In the genomic region with DNA sequence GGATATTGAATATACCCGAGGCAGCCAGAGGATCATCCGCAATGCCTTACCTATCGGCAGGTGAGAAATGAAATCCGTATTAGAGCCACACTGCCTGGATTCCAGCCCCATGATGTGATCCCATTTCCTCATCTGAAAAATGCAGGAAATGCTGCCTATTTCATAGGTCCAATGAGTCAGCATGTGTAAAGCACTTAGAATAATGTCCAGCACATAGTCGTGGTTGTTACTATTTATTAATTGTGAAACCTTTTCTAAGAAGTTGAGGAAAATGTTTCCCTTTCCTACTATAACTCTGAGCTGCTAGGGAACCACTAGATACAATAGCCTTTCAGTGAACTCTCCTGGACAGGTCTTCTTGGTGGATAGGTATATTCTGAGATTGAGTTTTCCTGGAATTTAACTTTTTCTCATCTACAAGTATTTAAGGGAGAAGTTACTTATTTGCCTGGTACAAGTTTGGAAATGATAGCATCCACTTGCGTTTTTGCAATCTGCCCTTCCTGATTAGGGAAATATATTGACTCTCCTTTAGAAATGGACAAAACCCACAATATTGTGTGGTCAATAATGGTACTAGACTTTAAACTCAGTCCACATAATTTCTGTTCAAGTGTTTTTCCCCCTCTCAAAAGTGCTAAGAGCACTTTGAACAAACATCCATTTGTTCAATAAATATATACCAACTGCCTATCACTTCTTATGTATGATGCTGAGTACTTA, we compare ENCODE assay signal across 11 cellular contexts. TPM values are rescaled to one million over a fixed set of nuclear protein-coding genes. Genes with fewer than 3 reads are reported as not detected.
DNase-seq lines count a peak whose midpoint lies in the region; ATAC-seq and TF ChIP-seq lines count a peak whose summit lies in the region.
"Had no signal": no experiment of that assay in that cellular context is flagged by ENCODE, and none has a peak within 500 bp of the region (broad histone marks: within the 10 kb centered on the region; RNA-seq: fewer than 3 reads in every experiment).

No MANE protein-coding gene starts in this region.

- intact Hi-C loops in heart left ventricle (cut with DNase I) = no loop called here

- ATAC-seq in foreskin keratinocyte (peak; percentile 100), upper lobe of left lung (ENCODE audit: low FRiP score in 2 of 2) (peak in 1 of 2 donors; percentile 72), heart left ventricle (no peak)
- ATAC-seq in stimulated activated memory B cell treated with anti-CD40 and anti-IgM and Interleukin-4, amounts not matched to agents 10 μg/mL and 1 μg/mL and 100 μg/mL, for 72 hours = no peak
- ATAC-seq: psoas muscle had no signal

- peaks cover 70% of the 10 kb centered on the region for H3K36me3 Mint-ChIP-seq in stimulated activated memory B cell treated with anti-CD40 and anti-IgM and Interleukin-4, amounts not matched to agents 10 μg/mL and 1 μg/mL and 100 μg/mL, for 72 hours

- peak in 1 of 4 donors; percentile 3 for TF ChIP-seq EP300 in upper lobe of left lung (IDR thresholded peaks at IDR 0.05)

- no peaks in the 10 kb centered on the region for H3K4me1 Mint-ChIP-seq in stimulated activated memory B cell treated with anti-CD40 and anti-IgM and Interleukin-4, amounts not matched to agents 10 μg/mL and 1 μg/mL and 100 μg/mL, for 72 hours

- H3K9me3 ChIP-seq in upper lobe of left lung (no peaks in the 10 kb centered on the region), heart left ventricle (peaks cover 0 to 7% (median 0%) of the 10 kb centered on the region in 12 donors)
- H3K9me3 ChIP-seq: psoas muscle, tibial artery had no signal

- H3K27ac Mint-ChIP-seq in stimulated activated memory B cell treated with anti-CD40 and anti-IgM and Interleukin-4, amounts not matched to agents 10 μg/mL and 1 μg/mL and 100 μg/mL, for 72 hours = no peak overlapping the region

- H3K4me1 ChIP-seq in foreskin keratinocyte = peaks cover 12% of the 10 kb centered on the region
- no peaks in the 10 kb centered on the region for H3K4me1 ChIP-seq in upper lobe of left lung
- no peaks in the 10 kb centered on the region for H3K4me1 ChIP-seq in heart left ventricle
- H3K4me1 ChIP-seq: psoas muscle, tibial artery had no signal

- H3K27me3 Mint-ChIP-seq in stimulated activated memory B cell treated with anti-CD40 and anti-IgM and Interleukin-4, amounts not matched to agents 10 μg/mL and 1 μg/mL and 100 μg/mL, for 72 hours = no peaks in the 10 kb centered on the region

- DNase-seq in H4 (ENCODE audit: low spot score) (peak; percentile 10), amniotic epithelial cell (ENCODE audit: low read depth) (peak; percentile 92), foreskin keratinocyte (peak; percentile 69 to 88), upper lobe of left lung (peak in 1 of 2 donors; percentile 27), DMS79 treated with DMSO at 0.1 percent for 48 hours (lab: John Stamatoyannopoulos, UW) (no peak), heart left ventricle (no peak)
- DNase-seq: DMS79, foreskin melanocyte, psoas muscle, tibial artery had no signal

- WGBS in upper lobe of left lung, 2 donors = 62 to 79% methylated on average over 6 of the region's 6 CpGs
- WGBS in heart left ventricle, 4 donors = 83 to 86% (median 85%) methylated on average over 6 of the region's 6 CpGs

- no peak overlapping the region for H3K4me3 Mint-ChIP-seq in stimulated activated memory B cell treated with anti-CD40 and anti-IgM and Interleukin-4, amounts not matched to agents 10 μg/mL and 1 μg/mL and 100 μg/mL, for 72 hours

- H3K27ac ChIP-seq in foreskin keratinocyte (no peak overlapping the region), upper lobe of left lung (peak overlapping the region in 3 of 4 donors; percentile 49 to 70 (median 64)), heart left ventricle (no peak overlapping the region)
- H3K27ac ChIP-seq: psoas muscle, tibial artery had no signal

- no peaks in the 10 kb centered on the region for H3K9me3 Mint-ChIP-seq in stimulated activated memory B cell treated with anti-CD40 and anti-IgM and Interleukin-4, amounts not matched to agents 10 μg/mL and 1 μg/mL and 100 μg/mL, for 72 hours

- TF ChIP-seq CTCF in foreskin keratinocyte (conservative IDR thresholded peaks at IDR 0.05) (no peak), upper lobe of left lung (IDR thresholded peaks at IDR 0.05) (no peak), heart left ventricle (IDR thresholded peaks at IDR 0.05) (no peak)

- no peak overlapping the region for H3K4me3 ChIP-seq in upper lobe of left lung
- no peak overlapping the region for H3K4me3 ChIP-seq in heart left ventricle
- H3K4me3 ChIP-seq: psoas muscle, tibial artery had no signal

- no peak for TF ChIP-seq POLR2A in upper lobe of left lung (IDR thresholded peaks at IDR 0.05)
- TF ChIP-seq POLR2A in heart left ventricle (IDR thresholded peaks at IDR 0.05) = no peak

- H3K27me3 ChIP-seq in foreskin keratinocyte = no peaks in the 10 kb centered on the region
- H3K27me3 ChIP-seq in upper lobe of left lung = no peaks in the 10 kb centered on the region
- no peaks in the 10 kb centered on the region for H3K27me3 ChIP-seq in heart left ventricle
- H3K27me3 ChIP-seq: tibial artery had no signal

- H3K36me3 ChIP-seq in upper lobe of left lung (peaks cover 0 to 45% (median 6%) of the 10 kb centered on the region in 4 donors), heart left ventricle (peaks cover 0 to 72% (median 41%) of the 10 kb centered on the region in 9 donors)

RNA-seq across cellular contexts. Expression of gene POLR3B, which starts 12.2 kb away (rescaled TPM):
- total RNA-seq in H4 (2014; rRNA removed; shearing (Covaris generic)) = 7.9 and 11.0 TPM in 2 replicates
- total RNA-seq in foreskin keratinocyte = 11.4 and 14.0 TPM in 2 replicates
- 4.4 and 5.5 TPM in 2 replicates for polyA plus RNA-seq in foreskin keratinocyte
- 10 to 100 TPM in 3 of 6 donors, 1 to 10 TPM in 3; 7.2 to 14.7 (median 10.6) TPM for total RNA-seq in upper lobe of left lung
- 10 to 100 TPM in 2 of 9 donors, 1 to 10 TPM in 7; 6.4 to 12.3 (median 9.3) TPM for total RNA-seq in heart left ventricle
- 1 to 10 TPM; 2.5 to 8.1 TPM for polyA plus RNA-seq in heart left ventricle

Comparison
In these comparisons a context has a peak if more than half of its experiments do, and no peak if none do; other contexts are left out.
1. DNase-seq: peak in H4 (single experiment), amniotic epithelial cell (single experiment) and foreskin keratinocyte (2 of 2); none in DMS79 treated with DMSO at 0.1 percent for 48 hours (single experiment) and heart left ventricle (0 of 5).
2. H3K27ac ChIP-seq: peak in upper lobe of left lung (3 of 4); none in foreskin keratinocyte (single experiment) and heart left ventricle (0 of 12).